Comparison of ENCODE assay signal across 9 cellular contexts in the genomic region with DNA sequence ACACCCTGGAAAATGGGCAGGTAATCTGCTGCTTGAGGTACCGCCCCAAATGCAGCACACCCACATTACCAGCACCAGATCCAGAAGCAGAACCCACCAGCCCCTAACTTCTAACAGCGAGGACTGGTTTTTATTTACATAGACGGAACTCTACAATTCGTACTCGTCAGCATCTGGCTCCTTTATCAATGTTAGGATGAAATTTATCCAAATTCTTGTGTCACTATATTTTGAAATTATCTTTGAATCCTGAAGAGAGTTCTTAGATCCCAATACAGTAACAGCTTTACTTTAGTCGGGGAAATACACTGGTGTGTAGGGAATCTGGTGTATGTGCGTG. TPM values are rescaled to one million over a fixed set of nuclear protein-coding genes. Genes with fewer than 3 reads are reported as not detected.
DNase-seq lines count a peak whose midpoint lies in the region; ATAC-seq and TF ChIP-seq lines count a peak whose summit lies in the region.
"Had no signal": no experiment of that assay in that cellular context is flagged by ENCODE, and none has a peak within 500 bp of the region (broad histone marks: within the 10 kb centered on the region; RNA-seq: fewer than 3 reads in every experiment).

No MANE protein-coding gene starts in this region.

- peak overlapping the region; percentile 72; the same call in 1 of the 2 replicates for H3K9ac ChIP-seq in ES-I3 (ENCODE audit: low read depth, low read length)

- H3K27ac ChIP-seq in SJCRH30 = peak overlapping the region; percentile 54; the same call in 1 of the 2 replicates
- peak overlapping the region; percentile 69 to 86 (median 79) for H3K27ac ChIP-seq in esophagus squamous epithelium
- H3K27ac ChIP-seq in psoas muscle = peak overlapping the region; percentile 81

- 46 to 48% methylated on average over 7 of the region's 7 CpGs for WGBS in esophagus squamous epithelium, 2 donors
- WGBS in psoas muscle, 3 donors = 61 to 62% (median 62%) methylated on average over 7 of the region's 7 CpGs

- no peaks in the 10 kb centered on the region for H3K9me3 ChIP-seq in ES-I3 (ENCODE audit: control insufficient read depth, insufficient read depth, low read length)
- H3K9me3 ChIP-seq in SJCRH30 (replicated peaks) = no peaks in the 10 kb centered on the region
- no peaks in the 10 kb centered on the region for H3K9me3 ChIP-seq in esophagus squamous epithelium
- no peaks in the 10 kb centered on the region for H3K9me3 ChIP-seq in psoas muscle

- TF ChIP-seq CTCF in esophagus squamous epithelium (IDR thresholded peaks at IDR 0.05) = no peak
- no peak for TF ChIP-seq CTCF in psoas muscle (IDR thresholded peaks at IDR 0.05)

- H3K4me3 ChIP-seq in SJCRH30 (peak overlapping the region; percentile 90), esophagus squamous epithelium (peak overlapping the region; percentile 58 to 84 (median 82)), psoas muscle (peak overlapping the region; percentile 79), H7 (ENCODE audit: insufficient read depth, low read depth, low read length) (no peak overlapping the region; the same call in 1 of the 2 replicates)

- ATAC-seq in psoas muscle = no peak

- intact Hi-C loops in esophagus squamous epithelium (cut with DNase I) = no loop called here
- intact Hi-C loops in psoas muscle (cut with DNase I) = no loop called here

- H3K36me3 ChIP-seq in ES-I3 (ENCODE audit: insufficient read depth, low read length) = 0 out of 2 replicates have a peak, but pooled peaks cover 7% of the 10 kb centered on the region
- H3K36me3 ChIP-seq in SJCRH30 = no peaks in the 10 kb centered on the region
- peaks cover 0 to 31% (median 0%) of the 10 kb centered on the region in 3 donors for H3K36me3 ChIP-seq in esophagus squamous epithelium
- H3K36me3 ChIP-seq in psoas muscle (ENCODE audit: insufficient read depth in 1 of 2, low read depth in 1 of 2) = peaks cover 0 to 32% of the 10 kb centered on the region in 2 donors
- H3K36me3 ChIP-seq in H7 (replicated peaks; ENCODE audit: control insufficient read depth, insufficient read depth, low read length) = peaks cover 9% of the 10 kb centered on the region

- DNase-seq in SJCRH30 (no peak), esophagus squamous epithelium (lab: John Stamatoyannopoulos, UW) (no peak), psoas muscle (no peak), OCI-M2 (lab: John Stamatoyannopoulos, UW; ENCODE audit: unreplicated experiment) (no peak), H7 (no peak), NOMO-1 (lab: John Stamatoyannopoulos, UW; ENCODE audit: unreplicated experiment in 2 of 2) (no peak), erythroblast (lab: John Stamatoyannopoulos, UW) (no peak)

- TF ChIP-seq POLR2A in esophagus squamous epithelium (IDR thresholded peaks at IDR 0.05) (no peak), erythroblast (IDR thresholded peaks at IDR 0.05; ENCODE audit: low read length) (no peak)

- H3K27me3 ChIP-seq in SJCRH30 = peaks cover 3% of the 10 kb centered on the region
- no peaks in the 10 kb centered on the region for H3K27me3 ChIP-seq in esophagus squamous epithelium
- H3K27me3 ChIP-seq in psoas muscle (ENCODE audit: insufficient read depth in 3 of 3, low read length in 2 of 3) = no peaks in the 10 kb centered on the region
- H3K27me3 ChIP-seq in H7 (ENCODE audit: control insufficient read depth, insufficient read depth, low read length) = no peaks in the 10 kb centered on the region

- peaks cover 4% of the 10 kb centered on the region; the same call in 1 of the 2 replicates for H3K4me1 ChIP-seq in ES-I3 (ENCODE audit: insufficient read depth, low read length)
- H3K4me1 ChIP-seq in SJCRH30 = no peaks in the 10 kb centered on the region
- peaks cover 0 to 24% (median 10%) of the 10 kb centered on the region in 3 donors for H3K4me1 ChIP-seq in esophagus squamous epithelium
- H3K4me1 ChIP-seq in psoas muscle = peaks cover 10% of the 10 kb centered on the region

RNA-seq across cellular contexts. Expression of a gene that starts 0.3 kb away (rescaled TPM):
- 8.2 and 9.4 TPM in 2 replicates for total RNA-seq in SJCRH30 (2014; rRNA removed; shearing (Covaris generic))
- total RNA-seq in esophagus squamous epithelium (10 to 100 TPM; 14.9 to 18.7 (median 16.5) TPM), psoas muscle (1 to 10 TPM; 4.9 to 9.3 (median 6.4) TPM)
- polyA plus RNA-seq in psoas muscle = 10 to 100 TPM in 2 of 3 donors, 1 to 10 TPM in 1; 7.3 to 13.1 (median 11.2) TPM
- total RNA-seq in H7 (2014; rRNA removed; shearing (Covaris generic)) = 18.7 and 19.6 TPM in 2 replicates

RNA-seq across cellular contexts. Expression of a gene that starts 5.6 kb away (rescaled TPM):
- not detected in 2 replicates for total RNA-seq in SJCRH30 (2014; rRNA removed; shearing (Covaris generic))
- total RNA-seq in esophagus squamous epithelium (1 to 10 TPM in 3 of 4 donors, under 1 TPM in 1; 0.38 to 4.8 (median 2.4) TPM), psoas muscle (1 to 10 TPM in 3 of 4 donors, not detected in 1; 1.2 to 9.3 (median 1.3) TPM)
- polyA plus RNA-seq in psoas muscle = under 1 TPM; 0.29 to 0.62 (median 0.57) TPM
- 3.4 and 4.1 TPM in 2 replicates for total RNA-seq in H7 (2014; rRNA removed; shearing (Covaris generic))
- total RNA-seq: T-helper 2 cell treated with Interferon-gamma antibody and Interleukin-4, amounts not matched to agents 100 ng/mL and 5 ng/mL, for 36 hours had no signal

RNA-seq across cellular contexts. Expression of a gene that starts 26.3 kb away (rescaled TPM):
- total RNA-seq in SJCRH30 (2014; rRNA removed; shearing (Covaris generic)) = 10.9 and 14.2 TPM in 2 replicates
- total RNA-seq in esophagus squamous epithelium (10 to 100 TPM in 2 of 4 donors, 1 to 10 TPM in 2; 6.3 to 15.8 (median 8.8) TPM), psoas muscle (10 to 100 TPM in 3 of 4 donors, 1 to 10 TPM in 1; 9.9 to 15.0 (median 10.8) TPM)
- polyA plus RNA-seq in psoas muscle = 10 to 100 TPM in 2 of 3 donors, 1 to 10 TPM in 1; 8.2 to 22.2 (median 12.8) TPM
- 30.9 and 38.0 TPM in 2 replicates for total RNA-seq in H7 (2014; rRNA removed; shearing (Covaris generic))

RNA-seq across cellular contexts. Expression of a gene that starts 37.6 kb away (rescaled TPM):
- 6.4 and 8.1 TPM in 2 replicates for total RNA-seq in SJCRH30 (2014; rRNA removed; shearing (Covaris generic))
- total RNA-seq in esophagus squamous epithelium = 10 to 100 TPM; 19.6 to 34.7 (median 26.0) TPM
- total RNA-seq in psoas muscle = 1 to 10 TPM; 4.4 to 8.1 (median 6.4) TPM
- polyA plus RNA-seq in psoas muscle = 10 to 100 TPM in 1 of 3 donors, 1 to 10 TPM in 2; 5.3 to 12.3 (median 9.8) TPM
- total RNA-seq in H7 (2014; rRNA removed; shearing (Covaris generic)) = 11.9 and 12.7 TPM in 2 replicates
